ENCODE assay signal across 1 cellular context in the genomic region with DNA sequence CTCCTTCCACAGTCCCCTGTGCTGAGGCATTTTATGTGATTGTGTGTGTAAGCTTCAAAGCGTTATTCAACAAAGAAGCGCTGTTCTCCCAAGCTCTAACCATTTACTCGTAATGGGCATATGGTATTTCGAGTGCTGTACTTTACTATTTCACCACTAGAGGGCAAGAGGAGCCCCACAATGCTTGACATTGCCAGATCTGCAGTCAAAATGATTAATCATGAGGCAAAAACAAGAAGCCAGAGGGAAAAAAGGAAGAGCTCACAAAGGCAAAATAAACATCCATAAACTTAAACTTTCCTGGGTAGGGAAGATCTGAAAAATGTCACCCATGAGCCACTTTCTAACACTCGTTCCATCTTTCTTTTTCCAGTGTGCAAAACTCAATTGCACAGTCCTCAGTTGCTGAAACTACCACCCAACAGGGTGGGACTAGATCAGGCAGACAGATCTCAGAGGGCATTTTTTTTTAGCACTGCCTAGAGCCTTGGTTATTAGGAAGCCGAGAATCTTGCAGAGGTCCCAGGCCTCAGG.
TF ChIP-seq lines count a peak whose summit lies in the region.

No MANE protein-coding gene starts in this region.

TF ChIP-seq in HepG2, 621 proteins besides CTCF, POLR2A, EP300 and RAD21 (continued from another document and continues in another):
- TF ChIP-seq, protein P1, sequence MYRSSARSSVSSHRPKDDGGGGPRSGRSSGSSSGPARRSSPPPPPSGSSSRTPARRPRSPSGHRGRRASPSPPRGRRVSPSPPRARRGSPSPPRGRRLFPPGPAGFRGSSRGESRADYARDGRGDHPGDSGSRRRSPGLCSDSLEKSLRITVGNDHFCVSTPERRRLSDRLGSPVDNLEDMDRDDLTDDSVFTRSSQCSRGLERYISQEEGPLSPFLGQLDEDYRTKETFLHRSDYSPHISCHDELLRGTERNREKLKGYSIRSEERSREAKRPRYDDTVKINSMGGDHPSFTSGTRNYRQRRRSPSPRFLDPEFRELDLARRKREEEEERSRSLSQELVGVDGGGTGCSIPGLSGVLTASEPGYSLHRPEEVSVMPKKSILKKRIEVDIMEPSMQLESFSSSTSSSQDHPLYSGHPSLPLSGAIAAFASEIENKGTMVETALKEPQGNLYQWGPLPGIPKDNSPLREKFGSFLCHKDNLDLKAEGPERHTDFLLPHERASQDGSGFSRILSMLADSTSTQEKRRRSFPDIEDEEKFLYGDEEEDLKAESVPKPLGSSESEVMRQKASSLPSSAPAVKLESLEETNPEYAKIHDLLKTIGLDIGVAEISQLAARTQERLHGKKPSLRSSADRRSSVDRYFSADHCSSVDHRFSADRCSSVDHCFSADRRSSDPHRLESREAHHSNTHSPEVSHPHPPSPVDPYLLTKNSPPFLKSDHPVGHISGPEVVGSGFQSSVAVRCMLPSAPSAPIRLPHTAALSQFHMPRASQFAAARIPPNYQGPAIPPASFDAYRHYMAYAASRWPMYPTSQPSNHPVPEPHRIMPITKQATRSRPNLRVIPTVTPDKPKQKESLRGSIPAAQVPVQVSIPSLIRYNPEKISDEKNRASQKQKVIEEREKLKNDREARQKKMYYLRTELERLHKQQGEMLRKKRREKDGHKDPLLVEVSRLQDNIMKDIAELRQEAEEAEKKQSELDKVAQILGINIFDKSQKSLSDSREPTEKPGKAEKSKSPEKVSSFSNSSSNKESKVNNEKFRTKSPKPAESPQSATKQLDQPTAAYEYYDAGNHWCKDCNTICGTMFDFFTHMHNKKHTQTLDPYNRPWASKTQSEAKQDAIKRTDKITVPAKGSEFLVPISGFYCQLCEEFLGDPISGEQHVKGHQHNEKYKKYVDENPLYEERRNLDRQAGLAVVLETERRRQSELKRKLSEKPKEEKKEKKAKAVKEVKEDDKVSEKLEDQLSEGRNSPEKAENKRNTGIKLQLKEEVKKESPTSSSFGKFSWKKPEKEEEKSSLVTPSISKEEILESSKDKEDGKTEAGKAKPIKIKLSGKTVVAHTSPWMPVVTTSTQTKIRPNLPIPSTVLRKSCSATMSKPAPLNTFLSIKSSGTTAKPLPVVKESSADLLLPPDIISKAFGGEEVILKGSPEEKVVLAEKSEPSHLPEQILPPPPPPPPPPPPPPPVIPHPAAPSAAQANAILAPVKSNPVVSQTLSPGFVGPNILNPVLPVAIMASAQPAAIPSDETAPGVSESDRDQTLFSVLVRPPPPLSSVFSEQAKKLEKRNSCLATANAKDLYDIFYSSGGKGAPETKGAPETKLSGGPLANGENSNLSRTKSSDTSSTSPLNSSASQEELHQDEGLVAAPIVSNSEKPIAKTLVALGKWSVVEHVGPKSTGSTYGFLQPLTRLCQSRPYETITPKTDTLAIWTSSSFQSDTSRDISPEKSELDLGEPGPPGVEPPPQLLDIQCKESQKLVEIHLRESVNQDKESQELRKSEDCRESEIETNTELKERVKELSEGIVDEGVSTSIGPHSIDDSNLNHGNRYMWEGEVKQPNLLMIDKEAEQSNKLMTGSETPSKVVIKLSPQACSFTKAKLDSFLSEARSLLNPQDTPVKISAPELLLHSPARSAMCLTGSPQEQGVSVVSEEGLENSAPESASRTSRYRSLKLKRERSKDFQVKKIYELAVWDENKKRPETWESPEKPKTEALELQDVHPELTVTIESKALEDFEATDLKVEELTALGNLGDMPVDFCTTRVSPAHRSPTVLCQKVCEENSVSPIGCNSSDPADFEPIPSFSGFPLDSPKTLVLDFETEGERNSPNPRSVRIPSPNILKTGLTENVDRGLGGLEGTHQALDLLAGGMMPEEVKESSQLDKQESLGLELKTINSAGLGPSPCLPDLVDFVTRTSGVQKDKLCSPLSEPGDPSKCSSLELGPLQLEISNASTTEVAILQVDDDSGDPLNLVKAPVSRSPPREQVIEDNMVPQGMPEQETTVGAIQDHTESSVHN (CRISPR knock-in tag; IDR thresholded peaks at IDR 0.05), result no peak
- TF ChIP-seq NR2F6 (IDR thresholded peaks at IDR 0.05) (no peak), NR2F6 (CRISPR knock-in tag; IDR thresholded peaks at IDR 0.05) (0 out of 2 replicates have a peak, but pooled peaks have one; percentile 37), ASH2L (IDR thresholded peaks at IDR 0.05; ENCODE audit: insufficient read length, low read depth, low read length) (peak; percentile 23), SETDB1 (CRISPR knock-in tag; IDR thresholded peaks at IDR 0.05; ENCODE audit: borderline replicate concordance) (no peak), SKI (IDR thresholded peaks at IDR 0.05; ENCODE audit: partially characterized antibody) (no peak), TMF1 (CRISPR knock-in tag; IDR thresholded peaks at IDR 0.05; ENCODE audit: low read depth) (no peak), SP1 (IDR thresholded peaks at IDR 0.05) (no peak), SP1 (CRISPR knock-in tag; IDR thresholded peaks at IDR 0.05) (no peak), TSC22D2 (CRISPR knock-in tag; IDR thresholded peaks at IDR 0.05; ENCODE audit: borderline replicate concordance) (0 out of 2 replicates have a peak, but pooled peaks have one; percentile 78), RXRB (CRISPR knock-in tag; IDR thresholded peaks at IDR 0.05; ENCODE audit: borderline replicate concordance) (peak; percentile 40; the same call in 1 of the 2 replicates), ZNF607 (CRISPR knock-in tag; IDR thresholded peaks at IDR 0.05; ENCODE audit: borderline replicate concordance) (no peak), THAP11 (CRISPR knock-in tag; IDR thresholded peaks at IDR 0.05) (peak; percentile 37; the same call in 1 of the 2 replicates), RNF2 (conservative IDR thresholded peaks at IDR 0.05; ENCODE audit: low read depth) (peak; percentile 53; the same call in 1 of the 2 replicates), KAT8 (CRISPR knock-in tag; IDR thresholded peaks at IDR 0.05) (0 out of 2 replicates have a peak, but pooled peaks have one; percentile 20), GATAD1 (CRISPR knock-in tag; IDR thresholded peaks at IDR 0.05) (peak; percentile 46), FOXA3 (CRISPR knock-in tag; IDR thresholded peaks at IDR 0.05) (peak; percentile 38; the same call in 1 of the 2 replicates), REXO4 (CRISPR knock-in tag; IDR thresholded peaks at IDR 0.05; ENCODE audit: borderline replicate concordance) (no peak), LCORL (IDR thresholded peaks at IDR 0.05) (no peak), LCORL (CRISPR knock-in tag; IDR thresholded peaks at IDR 0.05) (no peak), ERF (CRISPR knock-in tag; IDR thresholded peaks at IDR 0.05) (0 out of 2 replicates have a peak, but pooled peaks have one; percentile 37), ARNT2 (CRISPR knock-in tag; IDR thresholded peaks at IDR 0.05; ENCODE audit: low read depth) (0 out of 2 replicates have a peak, but pooled peaks have one; percentile 11), CENPX (CRISPR knock-in tag; IDR thresholded peaks at IDR 0.05) (no peak), RFX3 (CRISPR knock-in tag; IDR thresholded peaks at IDR 0.05) (no peak), ZNF619 (CRISPR knock-in tag; IDR thresholded peaks at IDR 0.05) (no peak), KLF6 (CRISPR knock-in tag; IDR thresholded peaks at IDR 0.05) (0 out of 2 replicates have a peak, but pooled peaks have one; percentile 44), NFYC (CRISPR knock-in tag; IDR thresholded peaks at IDR 0.05) (no peak), GLI4 (CRISPR knock-in tag; IDR thresholded peaks at IDR 0.05; ENCODE audit: borderline replicate concordance) (no peak), PTBP1 (IDR thresholded peaks at IDR 0.05; ENCODE audit: low read depth, low read length, poor library complexity, severe bottlenecking) (no peak), CBFB (CRISPR knock-in tag; IDR thresholded peaks at IDR 0.05) (no peak), U2AF2 (IDR thresholded peaks at IDR 0.05; ENCODE audit: low read depth, low read length) (no peak), SOX13 (IDR thresholded peaks at IDR 0.05) (no peak), SOX13 (CRISPR knock-in tag; conservative IDR thresholded peaks at IDR 0.05 in 1 of 2, IDR thresholded peaks at IDR 0.05 in 1 of 2) (peak in 1 of 2 experiments; percentile 55; a peak in 1 of 4 replicates), PHF21A (CRISPR knock-in tag; IDR thresholded peaks at IDR 0.05) (no peak)
- TF ChIP-seq, protein P2, sequence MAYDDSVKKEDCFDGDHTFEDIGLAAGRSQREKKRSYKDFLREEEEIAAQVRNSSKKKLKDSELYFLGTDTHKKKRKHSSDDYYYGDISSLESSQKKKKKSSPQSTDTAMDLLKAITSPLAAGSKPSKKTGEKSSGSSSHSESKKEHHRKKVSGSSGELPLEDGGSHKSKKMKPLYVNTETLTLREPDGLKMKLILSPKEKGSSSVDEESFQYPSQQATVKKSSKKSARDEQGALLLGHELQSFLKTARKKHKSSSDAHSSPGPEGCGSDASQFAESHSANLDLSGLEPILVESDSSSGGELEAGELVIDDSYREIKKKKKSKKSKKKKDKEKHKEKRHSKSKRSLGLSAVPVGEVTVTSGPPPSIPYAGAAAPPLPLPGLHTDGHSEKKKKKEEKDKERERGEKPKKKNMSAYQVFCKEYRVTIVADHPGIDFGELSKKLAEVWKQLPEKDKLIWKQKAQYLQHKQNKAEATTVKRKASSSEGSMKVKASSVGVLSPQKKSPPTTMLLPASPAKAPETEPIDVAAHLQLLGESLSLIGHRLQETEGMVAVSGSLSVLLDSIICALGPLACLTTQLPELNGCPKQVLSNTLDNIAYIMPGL (CRISPR knock-in tag; IDR thresholded peaks at IDR 0.05; ENCODE audit: borderline replicate concordance in 1 of 2, low read depth in 1 of 2), result peak; percentile 19 to 65; a peak in 1 of 4 replicates
- TF ChIP-seq, protein P3, sequence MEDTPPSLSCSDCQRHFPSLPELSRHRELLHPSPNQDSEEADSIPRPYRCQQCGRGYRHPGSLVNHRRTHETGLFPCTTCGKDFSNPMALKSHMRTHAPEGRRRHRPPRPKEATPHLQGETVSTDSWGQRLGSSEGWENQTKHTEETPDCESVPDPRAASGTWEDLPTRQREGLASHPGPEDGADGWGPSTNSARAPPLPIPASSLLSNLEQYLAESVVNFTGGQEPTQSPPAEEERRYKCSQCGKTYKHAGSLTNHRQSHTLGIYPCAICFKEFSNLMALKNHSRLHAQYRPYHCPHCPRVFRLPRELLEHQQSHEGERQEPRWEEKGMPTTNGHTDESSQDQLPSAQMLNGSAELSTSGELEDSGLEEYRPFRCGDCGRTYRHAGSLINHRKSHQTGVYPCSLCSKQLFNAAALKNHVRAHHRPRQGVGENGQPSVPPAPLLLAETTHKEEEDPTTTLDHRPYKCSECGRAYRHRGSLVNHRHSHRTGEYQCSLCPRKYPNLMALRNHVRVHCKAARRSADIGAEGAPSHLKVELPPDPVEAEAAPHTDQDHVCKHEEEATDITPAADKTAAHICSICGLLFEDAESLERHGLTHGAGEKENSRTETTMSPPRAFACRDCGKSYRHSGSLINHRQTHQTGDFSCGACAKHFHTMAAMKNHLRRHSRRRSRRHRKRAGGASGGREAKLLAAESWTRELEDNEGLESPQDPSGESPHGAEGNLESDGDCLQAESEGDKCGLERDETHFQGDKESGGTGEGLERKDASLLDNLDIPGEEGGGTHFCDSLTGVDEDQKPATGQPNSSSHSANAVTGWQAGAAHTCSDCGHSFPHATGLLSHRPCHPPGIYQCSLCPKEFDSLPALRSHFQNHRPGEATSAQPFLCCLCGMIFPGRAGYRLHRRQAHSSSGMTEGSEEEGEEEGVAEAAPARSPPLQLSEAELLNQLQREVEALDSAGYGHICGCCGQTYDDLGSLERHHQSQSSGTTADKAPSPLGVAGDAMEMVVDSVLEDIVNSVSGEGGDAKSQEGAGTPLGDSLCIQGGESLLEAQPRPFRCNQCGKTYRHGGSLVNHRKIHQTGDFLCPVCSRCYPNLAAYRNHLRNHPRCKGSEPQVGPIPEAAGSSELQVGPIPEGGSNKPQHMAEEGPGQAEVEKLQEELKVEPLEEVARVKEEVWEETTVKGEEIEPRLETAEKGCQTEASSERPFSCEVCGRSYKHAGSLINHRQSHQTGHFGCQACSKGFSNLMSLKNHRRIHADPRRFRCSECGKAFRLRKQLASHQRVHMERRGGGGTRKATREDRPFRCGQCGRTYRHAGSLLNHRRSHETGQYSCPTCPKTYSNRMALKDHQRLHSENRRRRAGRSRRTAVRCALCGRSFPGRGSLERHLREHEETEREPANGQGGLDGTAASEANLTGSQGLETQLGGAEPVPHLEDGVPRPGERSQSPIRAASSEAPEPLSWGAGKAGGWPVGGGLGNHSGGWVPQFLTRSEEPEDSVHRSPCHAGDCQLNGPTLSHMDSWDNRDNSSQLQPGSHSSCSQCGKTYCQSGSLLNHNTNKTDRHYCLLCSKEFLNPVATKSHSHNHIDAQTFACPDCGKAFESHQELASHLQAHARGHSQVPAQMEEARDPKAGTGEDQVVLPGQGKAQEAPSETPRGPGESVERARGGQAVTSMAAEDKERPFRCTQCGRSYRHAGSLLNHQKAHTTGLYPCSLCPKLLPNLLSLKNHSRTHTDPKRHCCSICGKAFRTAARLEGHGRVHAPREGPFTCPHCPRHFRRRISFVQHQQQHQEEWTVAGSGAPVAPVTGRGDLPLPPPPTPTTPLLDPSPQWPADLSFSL (CRISPR knock-in tag; IDR thresholded peaks at IDR 0.05), result no peak; the same call in 1 of the 2 replicates
- TF ChIP-seq, protein P4, sequence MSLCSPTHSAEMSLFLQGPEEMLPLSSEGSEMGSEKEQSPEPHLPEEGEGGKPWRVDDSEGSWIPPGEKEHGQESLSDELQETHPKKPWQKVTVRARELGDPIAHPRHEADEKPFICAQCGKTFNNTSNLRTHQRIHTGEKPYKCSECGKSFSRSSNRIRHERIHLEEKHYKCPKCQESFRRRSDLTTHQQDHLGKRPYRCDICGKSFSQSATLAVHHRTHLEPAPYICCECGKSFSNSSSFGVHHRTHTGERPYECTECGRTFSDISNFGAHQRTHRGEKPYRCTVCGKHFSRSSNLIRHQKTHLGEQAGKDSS (CRISPR knock-in tag; IDR thresholded peaks at IDR 0.05; ENCODE audit: borderline replicate concordance, low read depth), result 0 out of 2 replicates have a peak, but pooled peaks have one; percentile 45
- TF ChIP-seq, protein P5, sequence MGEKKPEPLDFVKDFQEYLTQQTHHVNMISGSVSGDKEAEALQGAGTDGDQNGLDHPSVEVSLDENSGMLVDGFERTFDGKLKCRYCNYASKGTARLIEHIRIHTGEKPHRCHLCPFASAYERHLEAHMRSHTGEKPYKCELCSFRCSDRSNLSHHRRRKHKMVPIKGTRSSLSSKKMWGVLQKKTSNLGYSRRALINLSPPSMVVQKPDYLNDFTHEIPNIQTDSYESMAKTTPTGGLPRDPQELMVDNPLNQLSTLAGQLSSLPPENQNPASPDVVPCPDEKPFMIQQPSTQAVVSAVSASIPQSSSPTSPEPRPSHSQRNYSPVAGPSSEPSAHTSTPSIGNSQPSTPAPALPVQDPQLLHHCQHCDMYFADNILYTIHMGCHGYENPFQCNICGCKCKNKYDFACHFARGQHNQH (CRISPR knock-in tag; IDR thresholded peaks at IDR 0.05), result 0 out of 2 replicates have a peak, but pooled peaks have one; percentile 31
- TF ChIP-seq, protein P6, sequence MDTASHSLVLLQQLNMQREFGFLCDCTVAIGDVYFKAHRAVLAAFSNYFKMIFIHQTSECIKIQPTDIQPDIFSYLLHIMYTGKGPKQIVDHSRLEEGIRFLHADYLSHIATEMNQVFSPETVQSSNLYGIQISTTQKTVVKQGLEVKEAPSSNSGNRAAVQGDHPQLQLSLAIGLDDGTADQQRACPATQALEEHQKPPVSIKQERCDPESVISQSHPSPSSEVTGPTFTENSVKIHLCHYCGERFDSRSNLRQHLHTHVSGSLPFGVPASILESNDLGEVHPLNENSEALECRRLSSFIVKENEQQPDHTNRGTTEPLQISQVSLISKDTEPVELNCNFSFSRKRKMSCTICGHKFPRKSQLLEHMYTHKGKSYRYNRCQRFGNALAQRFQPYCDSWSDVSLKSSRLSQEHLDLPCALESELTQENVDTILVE (CRISPR knock-in tag; IDR thresholded peaks at IDR 0.05), result peak; percentile 47; the same call in 1 of the 2 replicates
- TF ChIP-seq, protein P7, sequence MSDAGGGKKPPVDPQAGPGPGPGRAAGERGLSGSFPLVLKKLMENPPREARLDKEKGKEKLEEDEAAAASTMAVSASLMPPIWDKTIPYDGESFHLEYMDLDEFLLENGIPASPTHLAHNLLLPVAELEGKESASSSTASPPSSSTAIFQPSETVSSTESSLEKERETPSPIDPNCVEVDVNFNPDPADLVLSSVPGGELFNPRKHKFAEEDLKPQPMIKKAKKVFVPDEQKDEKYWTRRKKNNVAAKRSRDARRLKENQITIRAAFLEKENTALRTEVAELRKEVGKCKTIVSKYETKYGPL (CRISPR knock-in tag; IDR thresholded peaks at IDR 0.05), result no peak
